18 cellular contexts compared by ENCODE assay signal in the genomic region with DNA sequence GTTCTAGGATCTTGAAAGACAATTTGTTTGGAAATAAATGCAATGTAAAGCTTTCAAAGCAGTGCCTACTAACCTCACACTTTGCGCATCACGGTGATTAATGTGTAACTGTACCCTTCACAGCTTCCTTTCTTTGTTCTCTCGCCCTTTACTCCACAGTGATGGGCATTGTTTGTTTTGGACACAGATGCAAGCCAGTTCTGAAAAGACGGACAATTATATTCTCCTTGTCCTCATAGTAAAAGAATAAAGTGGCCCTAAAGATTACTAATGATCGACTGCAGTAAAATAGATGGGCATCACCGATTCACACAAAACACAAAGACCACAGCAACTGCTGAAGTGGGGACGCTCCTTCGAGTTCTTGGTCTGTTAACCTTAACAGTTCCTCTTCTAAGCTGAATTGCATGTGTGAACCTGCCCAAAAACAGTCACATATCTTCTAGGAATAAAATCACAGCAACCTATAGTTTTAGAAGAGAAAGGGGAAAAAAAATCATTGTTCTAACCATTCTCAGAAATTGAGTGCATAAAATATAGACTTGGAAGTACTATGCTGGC. TPM values are rescaled to one million over a fixed set of nuclear protein-coding genes. Genes with fewer than 3 reads are reported as not detected.
DNase-seq lines count a peak whose midpoint lies in the region; ATAC-seq, FAIRE-seq and TF ChIP-seq lines count a peak whose summit lies in the region.
"Had no signal": no experiment of that assay in that cellular context is flagged by ENCODE, and none has a peak within 500 bp of the region (broad histone marks: within the 10 kb centered on the region; RNA-seq: fewer than 3 reads in every experiment).

No MANE protein-coding gene starts in this region.

- H3K36me3 ChIP-seq in GM12878 (ENCODE audit: control insufficient read depth in 2 of 2, insufficient read depth in 2 of 2, low read length in 1 of 2): no peaks in the 10 kb centered on the region
- no peaks in the 10 kb centered on the region for H3K36me3 ChIP-seq in right lobe of liver
- H3K36me3 ChIP-seq in upper lobe of left lung: no peaks in the 10 kb centered on the region
- no peaks in the 10 kb centered on the region for H3K36me3 ChIP-seq in left ventricle myocardium inferior
- H3K36me3 ChIP-seq: BLaER1 treated with 17β-estradiol and CSF1 and Interleukin-3, amounts not matched to agents 10 nM and 100 nM; neural progenitor cell; tibial nerve had no signal

- intact Hi-C loops in GM12878 (cut with micrococcal nuclease; ENCODE audit: unreplicated experiment) (no loop called here), right lobe of liver (cut with DNase I) (no loop called here), left ventricle myocardium inferior (cut with micrococcal nuclease) (no loop called here)

- no peaks in the 10 kb centered on the region for H3K27me3 ChIP-seq in GM12878 (replicated peaks in 1 of 2; ENCODE audit: control insufficient read depth in 2 of 2, insufficient read depth in 2 of 2, low read length in 1 of 2)
- no peaks in the 10 kb centered on the region for H3K27me3 ChIP-seq in right lobe of liver
- H3K27me3 ChIP-seq in upper lobe of left lung: no peaks in the 10 kb centered on the region
- peaks cover 9% of the 10 kb centered on the region for H3K27me3 ChIP-seq in left ventricle myocardium inferior (ENCODE audit: low read depth)
- H3K27me3 ChIP-seq: BLaER1 treated with 17β-estradiol and CSF1 and Interleukin-3, amounts not matched to agents 10 nM and 100 nM; tibial nerve had no signal

- RAD21 ChIA-PET in GM12878 (lab: Charles Lee; ENCODE audit: unreplicated experiment): interaction anchor here (0.9 kb wide), 1 partner anchor 48 kb away, joined by 3 read pairs; no protein-coding TSS in a partner anchor

- ATAC-seq in GM12878 (no peak), right lobe of liver (peak; percentile 80 to 88 (median 83)), upper lobe of left lung (ENCODE audit: low FRiP score in 2 of 2) (no peak), GM19467 (IDR thresholded peaks at IDR 0.05; ENCODE audit: unreplicated experiment) (no peak), HG02938 (IDR thresholded peaks at IDR 0.05; ENCODE audit: unreplicated experiment) (no peak)
- ATAC-seq: activated CD4-positive, CD25-positive, alpha-beta regulatory T cell treated with anti-CD3 and anti-CD28 coated beads, Interleukin-2, amount 50 U/mL, for 24 hours; activated T-helper 17 cell treated with anti-CD3 and anti-CD28 coated beads, Interleukin-2, amount 50 U/mL, for 72 hours had no signal

- TF ChIP-seq EP300 in GM12878 (IDR thresholded peaks at IDR 0.05; ENCODE audit: borderline replicate concordance in 1 of 2, control insufficient read depth in 1 of 2, low read depth in 2 of 2, low read length in 2 of 2) (no peak), upper lobe of left lung (IDR thresholded peaks at IDR 0.05) (no peak)

- no peaks in the 10 kb centered on the region; the same call in 1 of the 2 replicates for H3K79me2 ChIP-seq in GM12878 (ENCODE audit: control insufficient read depth, insufficient read depth, low read length)

- no peak overlapping the region; the same call in 1 of the 2 replicates for H2AFZ ChIP-seq in GM12878 (ENCODE audit: control insufficient read depth, low read depth, low read length)
- H2AFZ ChIP-seq: neural progenitor cell had no signal

- SMC1A ChIA-PET in GM12878 (lab: Charles Lee; ENCODE audit: uncharacterized antibody, unreplicated experiment): no interaction called here

- WGBS in GM12878 (ENCODE audit: insufficient coverage, insufficient replicate concordance, low lambda C conversion rate, missing lambda C conversion rate): 64% methylated on average over 8 of the region's 8 CpGs
- WGBS in right lobe of liver (ENCODE audit: insufficient coverage, low coverage, low lambda C conversion rate, missing lambda C conversion rate): 39% methylated on average over 8 of the region's 8 CpGs
- 73 to 76% methylated on average over 8 of the region's 8 CpGs for WGBS in upper lobe of left lung, 2 donors

- TF ChIP-seq POLR2A in GM12878 (IDR thresholded peaks at IDR 0.05; ENCODE audit: low read depth, low read length): no peak
- TF ChIP-seq POLR2A in right lobe of liver (IDR thresholded peaks at IDR 0.05): no peak
- TF ChIP-seq POLR2A in upper lobe of left lung (IDR thresholded peaks at IDR 0.05): no peak

- in situ Hi-C loops in GM12878 (cut with MboI): no loop called here

- no peak for TF ChIP-seq RAD21 in GM12878 (IDR thresholded peaks at IDR 0.05; ENCODE audit: insufficient read depth, low read depth, low read length)

- H3K4me3 ChIP-seq in GM12878 (no peak overlapping the region), right lobe of liver (no peak overlapping the region), upper lobe of left lung (no peak overlapping the region), left ventricle myocardium inferior (no peak overlapping the region)
- H3K4me3 ChIP-seq: BLaER1 treated with 17β-estradiol and CSF1 and Interleukin-3, amounts not matched to agents 10 nM and 100 nM; neural progenitor cell; SK-N-MC; tibial nerve had no signal

- H3K4me2 ChIP-seq in GM12878 (ENCODE audit: control insufficient read depth, insufficient read depth): peak overlapping the region; percentile 22; the same call in 1 of the 2 replicates
- H3K4me2 ChIP-seq: neural progenitor cell had no signal

- H3K4me1 ChIP-seq in GM12878 (ENCODE audit: control insufficient read depth, insufficient read depth, low read length) (peaks cover 10% of the 10 kb centered on the region; the same call in 1 of the 2 replicates), right lobe of liver (peaks cover 0 to 34% (median 8%) of the 10 kb centered on the region in 4 donors), upper lobe of left lung (peaks cover 8 to 19% (median 16%) of the 10 kb centered on the region in 4 donors), left ventricle myocardium inferior (no peaks in the 10 kb centered on the region)
- H3K4me1 ChIP-seq: neural progenitor cell had no signal

- H3K27ac ChIP-seq in GM12878 (ENCODE audit: control insufficient read depth, insufficient read depth) (no peak overlapping the region), right lobe of liver (peak overlapping the region in 2 of 3 donors; percentile 16 to 61), upper lobe of left lung (peak overlapping the region in 3 of 4 donors; percentile 1 to 47 (median 4)), left ventricle myocardium inferior (replicated peaks) (no peak overlapping the region)
- H3K27ac ChIP-seq: BLaER1 treated with 17β-estradiol and CSF1 and Interleukin-3, amounts not matched to agents 10 nM and 100 nM; neural progenitor cell had no signal

- POLR2A ChIA-PET in GM12878 (lab: Charles Lee): no interaction called here

- CTCF ChIA-PET in GM12878 (lab: Yijun Ruan, JAX): no interaction called here

- H4K20me1 ChIP-seq in GM12878 (ENCODE audit: control insufficient read depth, insufficient read depth): no peaks in the 10 kb centered on the region

- BruUV-seq in GM12878 (replicated peaks; lab: Mats Ljungman, UMichigan): no TSS peak

- H3K9me3 ChIP-seq in GM12878 (replicated peaks; ENCODE audit: control insufficient read depth, insufficient read depth, low read length) (no peaks in the 10 kb centered on the region), right lobe of liver (no peaks in the 10 kb centered on the region), upper lobe of left lung (no peaks in the 10 kb centered on the region), left ventricle myocardium inferior (replicated peaks) (no peaks in the 10 kb centered on the region)
- H3K9me3 ChIP-seq: BLaER1 treated with 17β-estradiol and CSF1 and Interleukin-3, amounts not matched to agents 10 nM and 100 nM; tibial nerve had no signal

- FAIRE-seq in GM12878 (lab: Jason Lieb, UNC): no peak
- FAIRE-seq: A204.1 had no signal

- TF ChIP-seq CTCF in GM12878 (IDR thresholded peaks at IDR 0.05 in 2 of 3, conservative IDR thresholded peaks at IDR 0.05 in 1 of 3; ENCODE audit: control insufficient read depth in 2 of 3, extremely low read depth in 1 of 3, insufficient read depth in 1 of 3, low read depth in 3 of 3, low read length in 3 of 3) (no peak), right lobe of liver (IDR thresholded peaks at IDR 0.05) (no peak), upper lobe of left lung (IDR thresholded peaks at IDR 0.05) (no peak), left ventricle myocardium inferior (IDR thresholded peaks at IDR 0.05; ENCODE audit: borderline replicate concordance) (no peak)

- no peak overlapping the region for H3K9ac ChIP-seq in GM12878 (ENCODE audit: control insufficient read depth, insufficient read depth, low read length)
- H3K9ac ChIP-seq: BLaER1 treated with 17β-estradiol and CSF1 and Interleukin-3, amounts not matched to agents 10 nM and 100 nM; neural progenitor cell had no signal

- peak; percentile 57 for DNase-seq in NCI-H345 (lab: John Stamatoyannopoulos, UW)
- no peak for DNase-seq in NCI-H345 treated with DMSO at 0.1 percent for 48 hours (lab: John Stamatoyannopoulos, UW; ENCODE audit: unreplicated experiment)
- DNase-seq in GM12878 (ENCODE audit: low read depth, low spot score): no peak
- no peak for DNase-seq in right lobe of liver
- no peak for DNase-seq in upper lobe of left lung
- no peak for DNase-seq in left ventricle myocardium inferior
- DNase-seq: NCI-H774; stimulated activated CD4-positive, alpha-beta T cell treated with anti-CD3 and anti-CD28 coated beads, Interleukin-12 subunit alpha, Interleukin-12 subunit beta, amount 100 ng/mL, for 4 hours; T1000 had no signal

TF ChIP-seq in GM12878, 131 proteins besides CTCF, POLR2A, EP300 and RAD21:
- TF ChIP-seq MXI1 (IDR thresholded peaks at IDR 0.05; ENCODE audit: low read depth, low read length) (no peak), RUNX3 (IDR thresholded peaks at IDR 0.05; ENCODE audit: low read length) (peak; percentile 24; the same call in 1 of the 2 replicates)

RNA-seq across cellular contexts. Expression of a gene that starts 7.7 kb away (rescaled TPM):
- 10.6 and 19.0 TPM in 2 replicates for total RNA-seq in GM12878 (2013; cell fraction: nucleolus; rRNA removed)
- total RNA-seq in GM12878 (2014; rRNA removed) (4.9 and 5.3 TPM in 2 replicates), GM12878 (2014; rRNA removed; fragmentation: Illumina TruSeq; extraction: Trizol) (5.3 and 5.5 TPM in 2 replicates), GM12878 (2021) (8.7 and 9.7 TPM in 2 replicates), right lobe of liver (10 to 100 TPM in 4 of 6 experiments, 1 to 10 TPM in 2; 8.2 to 16.0 (median 11.3) TPM), upper lobe of left lung (10 to 100 TPM; 13.2 to 29.1 (median 14.8) TPM), left ventricle myocardium inferior (3.5 TPM)
- polyA plus RNA-seq in GM12878 (2011; ENCODE audit: low read depth): 1.3 TPM
- polyA plus RNA-seq in GM12878 (2011; rRNA removed) (2.5 and 2.6 TPM in 2 replicates), GM12878 (2014; fragmentation: Illumina TruSeq; extraction: Trizol) (3.7 and 4.7 TPM in 2 replicates), GM12878 (2014; fragmentation: Nextera tagmentation; extraction: Ambion mirVana) (1 to 10 TPM; 1.3 to 1.6 TPM), GM12878 (2014; rRNA removed) (2.8 and 3.9 TPM in 2 replicates), GM12878 (2016; fragmentation: Nextera tagmentation; extraction: Ambion mirVana) (1 to 10 TPM; 2.1 to 4.2 TPM)
- 1.3 and 1.4 TPM in 2 replicates for polyA plus RNA-seq in GM12878 (2011; cell fraction: cytosol; rRNA removed)
- polyA plus RNA-seq in GM12878 (2011; cell fraction: nucleus; rRNA removed): 4.2 TPM in 2 replicates
- polyA plus RNA-seq in GM12878 (2012): 1.4 and 2.1 TPM in 2 replicates
- polyA minus RNA-seq in GM12878 (2011; rRNA and poly(A)+ RNA removed): 4.6 and 6.4 TPM in 2 replicates
- 0.80 and 1.7 TPM in 2 replicates for polyA minus RNA-seq in GM12878 (2011; cell fraction: cytosol; rRNA and poly(A)+ RNA removed)
- 5.9 and 10.8 TPM in 2 replicates for polyA minus RNA-seq in GM12878 (2011; cell fraction: nucleus; rRNA and poly(A)+ RNA removed)

Comparison
In these comparisons a context has a peak if more than half of its experiments do, and no peak if none do; other contexts are left out.
1. ATAC-seq: peak in right lobe of liver (4 of 4); none in GM12878 (single experiment), upper lobe of left lung (0 of 2), GM19467 (single experiment) and HG02938 (single experiment).
2. H3K27ac ChIP-seq: peak in right lobe of liver (2 of 3) and upper lobe of left lung (3 of 4); none in GM12878 (single experiment) and left ventricle myocardium inferior (single experiment).